Comparison of ENCODE assay signal across 9 cellular contexts in genomic region chr17:82613283-82614094, GRCh38. TPM values are rescaled to one million over a fixed set of nuclear protein-coding genes. Genes with fewer than 3 reads are reported as not detected.
A peak's percentile ranks its signal among the peaks of the same experiment; 100 is the strongest.
DNase-seq lines count a peak whose midpoint lies in the region; ATAC-seq and TF ChIP-seq lines count a peak whose summit lies in the region.
"Had no signal": no experiment of that assay in that cellular context is flagged by ENCODE, and none has a peak within 500 bp of the region (broad histone marks: within the 10 kb centered on the region; RNA-seq: fewer than 3 reads in every experiment).

No MANE protein-coding gene starts in this region.

- no peaks in the 10 kb centered on the region for H3K4me1 Mint-ChIP-seq in activated naive CD8-positive, alpha-beta T cell treated with anti-CD3 and anti-CD28 coated beads, Interleukin-2, amount 50 U/mL, for 24 hours
- peaks cover 2% of the 10 kb centered on the region for H3K4me1 Mint-ChIP-seq in activated naive CD8-positive, alpha-beta T cell treated with anti-CD3 and anti-CD28 coated beads for 36 hours
- H3K4me1 Mint-ChIP-seq in T-helper 17 cell: peaks cover 7% of the 10 kb centered on the region
- H3K4me1 Mint-ChIP-seq in HFFc6 (ENCODE audit: low read depth): no peaks in the 10 kb centered on the region; the same call in 1 of the 2 replicates

- ATAC-seq in activated naive CD8-positive, alpha-beta T cell treated with anti-CD3 and anti-CD28 coated beads, Interleukin-2, amount 50 U/mL, for 24 hours: peak; percentile 37
- peak; percentile 21 for ATAC-seq in T-helper 17 cell

- 96% methylated on average over 37 of the region's 37 CpGs for WGBS in thymus

- H3K27me3 Mint-ChIP-seq in activated naive CD8-positive, alpha-beta T cell treated with anti-CD3 and anti-CD28 coated beads, Interleukin-2, amount 50 U/mL, for 24 hours: no peaks in the 10 kb centered on the region
- H3K27me3 Mint-ChIP-seq in activated naive CD8-positive, alpha-beta T cell treated with anti-CD3 and anti-CD28 coated beads for 36 hours: no peaks in the 10 kb centered on the region
- H3K27me3 Mint-ChIP-seq in T-helper 17 cell: no peaks in the 10 kb centered on the region
- peaks cover 2% of the 10 kb centered on the region for H3K27me3 Mint-ChIP-seq in HFFc6 (ENCODE audit: insufficient read depth)

- no peak for TF ChIP-seq CTCF in HFFc6 (IDR thresholded peaks at IDR 0.05)

- H3K4me3 ChIP-seq in thymus (ENCODE audit: low read length): no peak overlapping the region

- H3K36me3 ChIP-seq in thymus (ENCODE audit: control insufficient read depth, insufficient read depth): peaks cover 50% of the 10 kb centered on the region

- H3K27me3 ChIP-seq in thymus (ENCODE audit: control insufficient read depth, insufficient read depth): no peaks in the 10 kb centered on the region

- no peak for DNase-seq in activated naive CD8-positive, alpha-beta T cell treated with anti-CD3 and anti-CD28 coated beads, Interleukin-2, amount 50 U/mL, for 24 hours
- no peak for DNase-seq in activated naive CD8-positive, alpha-beta T cell treated with anti-CD3 and anti-CD28 coated beads for 36 hours
- DNase-seq in T-helper 17 cell (no peak), islet precursor cell (peak; percentile 94), HFFc6 (no peak), mesenteric fat pad (ENCODE audit: low spot score) (no peak), NCI-H1694 treated with DMSO at 0.1 percent for 48 hours (lab: John Stamatoyannopoulos, UW) (no peak)
- DNase-seq: activated T-cell treated with anti-CD3 and anti-CD28 coated beads, Interleukin-2, amount 50 U/mL, for 48 hours had no signal

- no peak overlapping the region for H3K4me3 Mint-ChIP-seq in activated naive CD8-positive, alpha-beta T cell treated with anti-CD3 and anti-CD28 coated beads, Interleukin-2, amount 50 U/mL, for 24 hours
- no peak overlapping the region for H3K4me3 Mint-ChIP-seq in activated naive CD8-positive, alpha-beta T cell treated with anti-CD3 and anti-CD28 coated beads for 36 hours
- H3K4me3 Mint-ChIP-seq in T-helper 17 cell: no peak overlapping the region
- H3K4me3 Mint-ChIP-seq in HFFc6: no peak overlapping the region

- H3K9me3 Mint-ChIP-seq in activated naive CD8-positive, alpha-beta T cell treated with anti-CD3 and anti-CD28 coated beads, Interleukin-2, amount 50 U/mL, for 24 hours: no peaks in the 10 kb centered on the region
- no peaks in the 10 kb centered on the region for H3K9me3 Mint-ChIP-seq in activated naive CD8-positive, alpha-beta T cell treated with anti-CD3 and anti-CD28 coated beads for 36 hours
- H3K9me3 Mint-ChIP-seq in HFFc6: no peaks in the 10 kb centered on the region

- peaks cover 47% of the 10 kb centered on the region for H3K36me3 Mint-ChIP-seq in activated naive CD8-positive, alpha-beta T cell treated with anti-CD3 and anti-CD28 coated beads, Interleukin-2, amount 50 U/mL, for 24 hours (ENCODE audit: low read depth)
- H3K36me3 Mint-ChIP-seq in activated naive CD8-positive, alpha-beta T cell treated with anti-CD3 and anti-CD28 coated beads for 36 hours: peaks cover 21% of the 10 kb centered on the region
- peaks cover 4% of the 10 kb centered on the region for H3K36me3 Mint-ChIP-seq in T-helper 17 cell (ENCODE audit: low read depth)
- H3K36me3 Mint-ChIP-seq in HFFc6 (ENCODE audit: low read depth): peaks cover 29% of the 10 kb centered on the region

- H3K27ac ChIP-seq in thymus (ENCODE audit: low read depth): peak overlapping the region; percentile 46

- H3K9me3 ChIP-seq in T-helper 17 cell (ENCODE audit: control insufficient read depth, low read length, poor library complexity, severe bottlenecking) (no peaks in the 10 kb centered on the region), thymus (ENCODE audit: control insufficient read depth) (no peaks in the 10 kb centered on the region)

- H3K4me1 ChIP-seq in thymus (ENCODE audit: control insufficient read depth, insufficient read depth, low read length): no peaks in the 10 kb centered on the region

- no peak overlapping the region for H3K27ac Mint-ChIP-seq in activated naive CD8-positive, alpha-beta T cell treated with anti-CD3 and anti-CD28 coated beads, Interleukin-2, amount 50 U/mL, for 24 hours
- H3K27ac Mint-ChIP-seq in activated naive CD8-positive, alpha-beta T cell treated with anti-CD3 and anti-CD28 coated beads for 36 hours: no peak overlapping the region
- peak overlapping the region; percentile 39 for H3K27ac Mint-ChIP-seq in T-helper 17 cell
- no peak overlapping the region for H3K27ac Mint-ChIP-seq in HFFc6

RNA-seq across cellular contexts. Expression of gene WDR45B, which starts 34.8 kb away (rescaled TPM):
- 10 to 100 TPM; 60.3 to 61.1 TPM for total RNA-seq in activated naive CD8-positive, alpha-beta T cell treated with anti-CD3 and anti-CD28 coated beads for 36 hours
- total RNA-seq in T-helper 17 cell (10 to 100 TPM; 65.6 to 67.1 TPM), mesenteric fat pad (65.3 TPM)
- 67.0 TPM for polyA plus RNA-seq in thymus
- 10 to 100 TPM; 60.6 to 73.5 (median 66.3) TPM for total RNA-seq in HFFc6 (2021; fragmentation: NEBNext Ultra II Directional; extraction: Animal tissue kit (Norgen Biotek cat#: 25700))
